9 cellular contexts compared by ENCODE assay signal in genomic region chr11:86070435-86071056, GRCh38. TPM values are rescaled to one million over a fixed set of nuclear protein-coding genes. Genes with fewer than 3 reads are reported as not detected.
DNase-seq lines count a peak whose midpoint lies in the region; ATAC-seq and TF ChIP-seq lines count a peak whose summit lies in the region.
"Had no signal": no experiment of that assay in that cellular context is flagged by ENCODE, and none has a peak within 500 bp of the region (broad histone marks: within the 10 kb centered on the region; RNA-seq: fewer than 3 reads in every experiment).

No MANE protein-coding gene starts in this region.

- H3K27ac ChIP-seq in heart right ventricle (peak overlapping the region; percentile 60 to 99 (median 98)), aorta (ENCODE audit: low read depth in 1 of 2, low read length in 2 of 2) (peak overlapping the region; percentile 91 to 96)

- no peak overlapping the region for H3K4me3 ChIP-seq in heart right ventricle
- no peak overlapping the region for H3K4me3 ChIP-seq in aorta (ENCODE audit: low read length in 2 of 2)

- DNase-seq in heart right ventricle (no peak), left ventricle myocardium superior (no peak), naive B cell (no peak), aorta (no peak), head of caudate nucleus (no peak)
- no peak for DNase-seq in central memory CD8-positive, alpha-beta T cell (ENCODE audit: low spot score in 2 of 2)
- DNase-seq: occipital lobe had no signal

- no peak for TF ChIP-seq CTCF in heart right ventricle (IDR thresholded peaks at IDR 0.05)

- ATAC-seq in heart right ventricle (no peak), left ventricle myocardium superior (no peak), naive B cell (ENCODE audit: low read depth in 2 of 2) (no peak), aorta (ENCODE audit: low FRiP score) (no peak), GM21786 (IDR thresholded peaks at IDR 0.05; ENCODE audit: unreplicated experiment) (no peak), HG03457 (IDR thresholded peaks at IDR 0.05; ENCODE audit: unreplicated experiment) (no peak)
- ATAC-seq in central memory CD8-positive, alpha-beta T cell (replicated peaks; ENCODE audit: extremely low read depth, poor library complexity, severe bottlenecking) = no peak

- peaks cover 2 to 29% (median 19%) of the 10 kb centered on the region in 9 donors for H3K4me1 ChIP-seq in heart right ventricle
- no peaks in the 10 kb centered on the region for H3K4me1 ChIP-seq in aorta (ENCODE audit: control insufficient read depth in 1 of 2, insufficient read depth in 2 of 2, low read length in 2 of 2)

- intact Hi-C loops in heart right ventricle (cut with DNase I) = no loop called here
- intact Hi-C loops in left ventricle myocardium superior (cut with micrococcal nuclease) = no loop called here
- intact Hi-C loops in aorta (cut with DNase I) = no loop called here
- intact Hi-C loops in head of caudate nucleus (cut with DNase I) = no loop called here

- 67 to 77% methylated on average over 2 of the region's 2 CpGs for WGBS in heart right ventricle, 2 donors
- 23 to 27% methylated on average over 2 of the region's 2 CpGs for WGBS in aorta, 2 donors

- H3K27me3 Mint-ChIP-seq in central memory CD8-positive, alpha-beta T cell = no peaks in the 10 kb centered on the region
- H3K27me3 Mint-ChIP-seq in naive B cell = no peaks in the 10 kb centered on the region

- H3K27ac Mint-ChIP-seq in central memory CD8-positive, alpha-beta T cell (ENCODE audit: low read depth) = peak overlapping the region; percentile 98
- H3K27ac Mint-ChIP-seq in naive B cell = peak overlapping the region in 4 of 6 donors; percentile 26 to 99 (median 98)

- peaks cover 17% of the 10 kb centered on the region for H3K36me3 Mint-ChIP-seq in central memory CD8-positive, alpha-beta T cell (ENCODE audit: insufficient read depth)
- peaks cover 0 to 11% of the 10 kb centered on the region in 2 donors for H3K36me3 Mint-ChIP-seq in naive B cell

- no peak overlapping the region for H3K4me3 Mint-ChIP-seq in central memory CD8-positive, alpha-beta T cell
- peak overlapping the region in 6 of 8 donors; percentile 9 to 99 (median 76) for H3K4me3 Mint-ChIP-seq in naive B cell

- H3K27me3 ChIP-seq in heart right ventricle (no peaks in the 10 kb centered on the region), aorta (ENCODE audit: control insufficient read depth in 1 of 2, insufficient read depth in 2 of 2, low read length in 1 of 2) (no peaks in the 10 kb centered on the region)

- H3K9me3 ChIP-seq in heart right ventricle (no peaks in the 10 kb centered on the region), aorta (ENCODE audit: control insufficient read depth, low read length) (no peaks in the 10 kb centered on the region)

- H3K4me1 Mint-ChIP-seq in central memory CD8-positive, alpha-beta T cell = peaks cover 17% of the 10 kb centered on the region
- peaks cover 27 to 37% (median 34%) of the 10 kb centered on the region in 3 donors for H3K4me1 Mint-ChIP-seq in naive B cell

- H3K36me3 ChIP-seq in heart right ventricle = no peaks in the 10 kb centered on the region
- H3K36me3 ChIP-seq in aorta (ENCODE audit: control insufficient read depth in 1 of 2, insufficient read depth in 2 of 2, low read length in 1 of 2) = no peaks in the 10 kb centered on the region

- no peaks in the 10 kb centered on the region for H3K9me3 Mint-ChIP-seq in central memory CD8-positive, alpha-beta T cell
- no peaks in the 10 kb centered on the region for H3K9me3 Mint-ChIP-seq in naive B cell

RNA-seq across cellular contexts. Expression of gene PICALM, which starts 1.7 kb away (rescaled TPM):
- 100 to 1,000 TPM; 124 to 206 (median 170) TPM for total RNA-seq in heart right ventricle
- 10 to 100 TPM; 40.7 to 78.0 TPM for polyA plus RNA-seq in heart right ventricle
- 122 TPM for total RNA-seq in left ventricle myocardium superior
- polyA plus RNA-seq in naive B cell (ENCODE audit: low read depth in 6 of 6) = 10 to 100 TPM; 13.3 to 20.2 (median 16.9) TPM
- total RNA-seq in aorta = 100 to 1,000 TPM; 306 to 486 TPM
- polyA plus RNA-seq in aorta = 100 to 1,000 TPM in 1 of 2 donors, 10 to 100 TPM in 1; 94.5 to 101 TPM
